In genomic region chr12:123055281-123055766, GRCh38 we compare ENCODE assay signal across 15 cellular contexts.
DNase-seq lines count a peak whose midpoint lies in the region; ATAC-seq and TF ChIP-seq lines count a peak whose summit lies in the region.
"Had no signal": no experiment of that assay in that cellular context is flagged by ENCODE, and none has a peak within 500 bp of the region (broad histone marks: within the 10 kb centered on the region; RNA-seq: fewer than 3 reads in every experiment).

No MANE protein-coding gene starts in this region.

- no peak overlapping the region for H2AFZ ChIP-seq in OCI-LY1 (ENCODE audit: low read length)

- H3K4me2 ChIP-seq in OCI-LY1 (ENCODE audit: low read length): no peak overlapping the region

- no peaks in the 10 kb centered on the region for H3K9me2 ChIP-seq in OCI-LY1 (ENCODE audit: low read depth, low read length)

- H4K20me1 ChIP-seq in OCI-LY1 (ENCODE audit: insufficient read depth, low read length): no peaks in the 10 kb centered on the region

- no peak overlapping the region for H3K4me3 Mint-ChIP-seq in immature natural killer cell

- no peak overlapping the region for H3K4me3 ChIP-seq in OCI-LY1 (ENCODE audit: low read depth, low read length, poor library complexity, severe bottlenecking)
- H3K4me3 ChIP-seq: ascending aorta had no signal

- peak overlapping the region; percentile 41 for H3K27ac ChIP-seq in OCI-LY1 (ENCODE audit: low read depth, low read length, poor library complexity, severe bottlenecking)
- H3K27ac ChIP-seq: ascending aorta, HL-60 had no signal

- no peaks in the 10 kb centered on the region; the same call in 1 of the 2 replicates for H3K36me3 ChIP-seq in OCI-LY1 (ENCODE audit: insufficient read depth, low read length)
- H3K36me3 ChIP-seq: ascending aorta had no signal

- TF ChIP-seq CTCF in OCI-LY1 (IDR thresholded peaks at IDR 0.05; ENCODE audit: low read length): no peak

- H3K27ac Mint-ChIP-seq in immature natural killer cell: peak overlapping the region; percentile 1 to 86 (median 48)

- ATAC-seq in HG02610 (IDR thresholded peaks at IDR 0.05; ENCODE audit: unreplicated experiment): no peak
- no peak for ATAC-seq in sciatic nerve

- H3K4me1 ChIP-seq in OCI-LY1 (ENCODE audit: insufficient read depth, low read length, severe bottlenecking): peaks cover 63% of the 10 kb centered on the region

- no peaks in the 10 kb centered on the region for H3K9me3 ChIP-seq in OCI-LY1 (ENCODE audit: low read length)
- H3K9me3 ChIP-seq: ascending aorta had no signal

- H3F3A ChIP-seq in OCI-LY1 (ENCODE audit: insufficient read depth, low read length): peaks cover 5% of the 10 kb centered on the region; the same call in 1 of the 2 replicates

- no peaks in the 10 kb centered on the region for H3K27me3 ChIP-seq in OCI-LY1 (ENCODE audit: insufficient read depth, low read length)
- H3K27me3 ChIP-seq: ascending aorta had no signal

- no peaks in the 10 kb centered on the region for H3K27me3 Mint-ChIP-seq in immature natural killer cell (ENCODE audit: low read depth in 3 of 3)

- DNase-seq in COLO668 (lab: John Stamatoyannopoulos, UW; ENCODE audit: unreplicated experiment) (peak; percentile 31), NCI-H1417 (lab: John Stamatoyannopoulos, UW) (peak in 2 of 3 experiments; percentile 77 to 91), immature natural killer cell (no peak), sciatic nerve (ENCODE audit: low spot score) (no peak), NCI-H524 (lab: John Stamatoyannopoulos, UW) (no peak)
- no peak for DNase-seq in stimulated activated CD4-positive, alpha-beta T cell treated with anti-CD3 and anti-CD28 coated beads, Interleukin-4, amount 100 ng/mL, for 24 hours
- DNase-seq: DMS153; effector CD8-positive, alpha-beta T cell; Kasumi-1; NCI-H526 treated with DMSO at 0.1 percent for 48 hours; T1000 had no signal

- H3K9ac ChIP-seq in OCI-LY1 (ENCODE audit: low read length): no peak overlapping the region; the same call in 1 of the 2 replicates

- peaks cover 0 to 15% (median 7%) of the 10 kb centered on the region in 3 donors for H3K36me3 Mint-ChIP-seq in immature natural killer cell

- no peaks in the 10 kb centered on the region for H3K9me3 Mint-ChIP-seq in immature natural killer cell

- intact Hi-C loops in sciatic nerve (cut with DNase I): no loop called here

- peaks cover 8% of the 10 kb centered on the region; the same call in 1 of the 2 replicates for H3K79me2 ChIP-seq in OCI-LY1 (ENCODE audit: insufficient read depth, low read length)

- H3K4me1 Mint-ChIP-seq in immature natural killer cell: peaks cover 41 to 54% of the 10 kb centered on the region in 2 donors

Comparison
In these comparisons a context has a peak if more than half of its experiments do, and no peak if none do; other contexts are left out.
1. DNase-seq: peak in COLO668 (single experiment) and NCI-H1417 (2 of 3); none in immature natural killer cell (0 of 3), stimulated activated CD4-positive, alpha-beta T cell treated with anti-CD3 and anti-CD28 coated beads, Interleukin-4, amount 100 ng/mL, for 24 hours (single experiment), sciatic nerve (single experiment) and NCI-H524 (0 of 2).